Comparison of ENCODE assay signal across 30 cellular contexts in the genomic region with DNA sequence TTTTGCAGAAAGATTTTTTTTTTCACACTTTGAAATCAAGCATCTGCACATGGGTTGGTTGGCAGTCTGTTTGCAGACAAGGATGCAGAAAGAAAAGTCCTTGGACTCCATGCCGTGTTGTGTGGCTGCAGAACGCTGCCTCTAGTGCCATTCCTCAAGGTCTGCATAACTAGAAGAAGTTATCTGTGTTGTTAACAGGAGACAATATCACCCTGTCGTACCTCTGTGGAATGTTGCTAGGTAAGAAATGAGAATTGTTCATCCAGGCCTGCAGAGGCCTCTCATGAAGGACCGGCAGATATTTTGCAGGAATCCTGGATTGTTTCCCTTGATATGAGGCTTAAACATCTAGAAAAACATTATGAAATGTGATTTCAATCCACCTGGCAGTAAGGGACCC. TPM values are rescaled to one million over a fixed set of nuclear protein-coding genes. Genes with fewer than 3 reads are reported as not detected.
A peak's percentile ranks its signal among the peaks of the same experiment; 100 is the strongest.
DNase-seq lines count a peak whose midpoint lies in the region; ATAC-seq, FAIRE-seq and TF ChIP-seq lines count a peak whose summit lies in the region.
"Had no signal": no experiment of that assay in that cellular context is flagged by ENCODE, and none has a peak within 500 bp of the region (broad histone marks: within the 10 kb centered on the region; RNA-seq: fewer than 3 reads in every experiment).

No MANE protein-coding gene starts in this region.

- TF ChIP-seq POLR2A in GM18505 (IDR thresholded peaks at IDR 0.05; ENCODE audit: borderline replicate concordance, extremely low read depth, insufficient read depth, insufficient read length) = no peak
- TF ChIP-seq POLR2A in H54 (IDR thresholded peaks at IDR 0.05; ENCODE audit: low read depth, low read length) = no peak

- H3K9me3 ChIP-seq in Caco-2 (no peaks in the 10 kb centered on the region), smooth muscle cell (replicated peaks; ENCODE audit: low read depth) (no peaks in the 10 kb centered on the region)
- H3K9me3 ChIP-seq: psoas muscle, sigmoid colon had no signal

- H4K20me1 ChIP-seq in smooth muscle cell (ENCODE audit: low read depth) = no peaks in the 10 kb centered on the region

- no peak for FAIRE-seq in bronchial epithelial cell (lab: Jason Lieb, UNC)
- FAIRE-seq in H54 (lab: Jason Lieb, UNC) = no peak
- FAIRE-seq: A204.1, GM19239, H1 had no signal

- H3F3A ChIP-seq in smooth muscle cell (ENCODE audit: low read depth) = peaks cover 13% of the 10 kb centered on the region

- TF ChIP-seq CTCF in Caco-2 (IDR thresholded peaks at IDR 0.05; ENCODE audit: insufficient read depth in 1 of 2, low read depth in 1 of 2, low read length in 1 of 2, severe bottlenecking in 1 of 2, unreplicated experiment in 1 of 2) = no peak
- no peak for TF ChIP-seq CTCF in bronchial epithelial cell (IDR thresholded peaks at IDR 0.05; ENCODE audit: insufficient read depth, low read length, severe bottlenecking)
- TF ChIP-seq CTCF in smooth muscle cell (IDR thresholded peaks at IDR 0.05; ENCODE audit: borderline replicate concordance, insufficient read depth, poor library complexity, severe bottlenecking) = no peak
- TF ChIP-seq CTCF in WTC11 (IDR thresholded peaks at IDR 0.05) = no peak

- BruUV-seq in Caco-2 (replicated peaks; lab: Mats Ljungman, UMichigan) = no TSS peak

- H3K36me3 Mint-ChIP-seq in Caco-2 (ENCODE audit: insufficient read depth, unreplicated experiment) (no peaks in the 10 kb centered on the region), WTC11 (no peaks in the 10 kb centered on the region)
- H3K36me3 Mint-ChIP-seq: activated naive CD4-positive, alpha-beta T cell treated with anti-CD3 and anti-CD28 coated beads, Interleukin-2, amount 50 U/mL, for 24 hours; brain; naive thymus-derived CD8-positive, alpha-beta T cell; stimulated activated effector memory CD8-positive, alpha-beta T cell treated with anti-CD3 and anti-CD28 coated beads, Interleukin-12 subunit alpha, Interleukin-12 subunit beta, amount 100 ng/mL, for 72 hours had no signal

- H3K4me3 Mint-ChIP-seq in Caco-2 (ENCODE audit: unreplicated experiment) (no peak overlapping the region), WTC11 (no peak overlapping the region)
- H3K4me3 Mint-ChIP-seq: activated CD8-positive, alpha-beta T cell treated with anti-CD3 and anti-CD28 coated beads, Interleukin-2, amount 10 ng/mL, durations not matched to agents 7 days and 5 days; activated naive CD4-positive, alpha-beta T cell treated with anti-CD3 and anti-CD28 coated beads, Interleukin-2, amount 50 U/mL, for 24 hours; brain; CD4-positive, alpha-beta T cell; naive thymus-derived CD8-positive, alpha-beta T cell; stimulated activated effector memory CD8-positive, alpha-beta T cell treated with anti-CD3 and anti-CD28 coated beads, Interleukin-12 subunit alpha, Interleukin-12 subunit beta, amount 100 ng/mL, for 72 hours had no signal

- peak overlapping the region; percentile 13 for H3K27ac ChIP-seq in smooth muscle cell (ENCODE audit: low read depth)
- H3K27ac ChIP-seq: dorsolateral prefrontal cortex, KMS-11, psoas muscle, sigmoid colon had no signal

- no peak overlapping the region for H2AFZ ChIP-seq in smooth muscle cell (ENCODE audit: low read depth)

- 62% methylated on average over 4 of the region's 4 CpGs for WGBS in smooth muscle cell (ENCODE audit: low lambda C conversion rate)

- peaks cover 37% of the 10 kb centered on the region for H3K4me1 ChIP-seq in Caco-2
- H3K4me1 ChIP-seq in smooth muscle cell (ENCODE audit: low read depth) = peaks cover 12% of the 10 kb centered on the region
- H3K4me1 ChIP-seq: psoas muscle had no signal

- H3K9me3 Mint-ChIP-seq in Caco-2 (ENCODE audit: unreplicated experiment) = no peaks in the 10 kb centered on the region
- 0 out of 2 replicates have a peak, but pooled peaks cover 3% of the 10 kb centered on the region for H3K9me3 Mint-ChIP-seq in WTC11
- H3K9me3 Mint-ChIP-seq: activated naive CD4-positive, alpha-beta T cell treated with anti-CD3 and anti-CD28 coated beads, Interleukin-2, amount 50 U/mL, for 24 hours; CD4-positive, alpha-beta T cell; naive thymus-derived CD8-positive, alpha-beta T cell; stimulated activated effector memory CD8-positive, alpha-beta T cell treated with anti-CD3 and anti-CD28 coated beads, Interleukin-12 subunit alpha, Interleukin-12 subunit beta, amount 100 ng/mL, for 72 hours had no signal

- no peak overlapping the region for H3K9ac ChIP-seq in smooth muscle cell (ENCODE audit: low read depth)
- H3K9ac ChIP-seq: KMS-11 had no signal

- ATAC-seq in GM18505 (IDR thresholded peaks at IDR 0.05; ENCODE audit: unreplicated experiment) (no peak), WTC11 (no peak)
- ATAC-seq: activated CD8-positive, alpha-beta T cell treated with anti-CD3 and anti-CD28 coated beads, Interleukin-2, amount 10 ng/mL, durations not matched to agents 7 days and 5 days; left ventricle myocardium superior; naive thymus-derived CD8-positive, alpha-beta T cell; psoas muscle; Right ventricle myocardium inferior; SK-N-SH treated with all-trans-retinoic acid at 6 μM for 48 hours; stimulated activated effector memory CD8-positive, alpha-beta T cell treated with anti-CD3 and anti-CD28 coated beads, Interleukin-12 subunit alpha, Interleukin-12 subunit beta, amount 100 ng/mL, for 72 hours had no signal

- peak overlapping the region; percentile 56 for H3K27ac Mint-ChIP-seq in Caco-2 (ENCODE audit: unreplicated experiment)
- H3K27ac Mint-ChIP-seq in WTC11 = no peak overlapping the region
- H3K27ac Mint-ChIP-seq: activated CD8-positive, alpha-beta T cell treated with anti-CD3 and anti-CD28 coated beads, Interleukin-2, amount 10 ng/mL, durations not matched to agents 7 days and 5 days; activated naive CD4-positive, alpha-beta T cell treated with anti-CD3 and anti-CD28 coated beads, Interleukin-2, amount 50 U/mL, for 24 hours; CD4-positive, alpha-beta T cell; naive thymus-derived CD8-positive, alpha-beta T cell; stimulated activated effector memory CD8-positive, alpha-beta T cell treated with anti-CD3 and anti-CD28 coated beads, Interleukin-12 subunit alpha, Interleukin-12 subunit beta, amount 100 ng/mL, for 72 hours had no signal

- intact Hi-C loops in Caco-2 (cut with micrococcal nuclease; ENCODE audit: unreplicated experiment) = loop anchor here (2.0 to 5.0 kb wide), 2 partner anchors 22 to 48 kb away; no protein-coding TSS in a partner anchor

- POLR2A ChIA-PET in Caco-2 (lab: Charles Lee) (no interaction called here), WTC11 (lab: Charles Lee) (no interaction called here)

- peaks cover 36% of the 10 kb centered on the region for H3K4me1 Mint-ChIP-seq in Caco-2 (ENCODE audit: low read depth, unreplicated experiment)
- peaks cover 12% of the 10 kb centered on the region for H3K4me1 Mint-ChIP-seq in WTC11
- H3K4me1 Mint-ChIP-seq: activated naive CD4-positive, alpha-beta T cell treated with anti-CD3 and anti-CD28 coated beads, Interleukin-2, amount 50 U/mL, for 24 hours; brain had no signal

- DNase-seq in Caco-2 (peak in 1 of 2 experiments; percentile 47), bronchial epithelial cell (ENCODE audit: low read depth) (peak; percentile 33), islet precursor cell (peak; percentile 59), smooth muscle cell (lab: John Stamatoyannopoulos, UW; ENCODE audit: unreplicated experiment) (no peak), NOMO-1 treated with dmso at 0.1 percent for 144 hours (lab: John Stamatoyannopoulos, UW; ENCODE audit: unreplicated experiment) (no peak), H54 (ENCODE audit: insufficient read length, low spot score) (no peak), WTC11 (ENCODE audit: low spot score) (no peak)
- DNase-seq: activated CD8-positive, alpha-beta T cell treated with anti-CD3 and anti-CD28 coated beads, Interleukin-2, amount 10 ng/mL, durations not matched to agents 7 days and 5 days; amniotic stem cell; CD4-positive, alpha-beta T cell; dorsolateral prefrontal cortex; left ventricle myocardium superior; midbrain; naive thymus-derived CD8-positive, alpha-beta T cell; NCI-H1417; NCI-H524 treated with DMSO at 0.1 percent for 48 hours; psoas muscle; sigmoid colon; substantia nigra; T-helper 2 cell had no signal

- H3K27me3 ChIP-seq in Caco-2 (replicated peaks; ENCODE audit: control insufficient read depth, insufficient read depth, low read length) = no peaks in the 10 kb centered on the region
- H3K27me3 ChIP-seq in bronchial epithelial cell (ENCODE audit: control insufficient read depth, insufficient read depth, low read length) = no peaks in the 10 kb centered on the region
- H3K27me3 ChIP-seq in smooth muscle cell (ENCODE audit: low read depth) = peaks cover 10% of the 10 kb centered on the region
- H3K27me3 ChIP-seq: sigmoid colon had no signal

- no peaks in the 10 kb centered on the region for H3K36me3 ChIP-seq in Caco-2 (ENCODE audit: control insufficient read depth, insufficient read depth, low read length)
- H3K36me3 ChIP-seq in bronchial epithelial cell (ENCODE audit: control insufficient read depth, insufficient read depth, low read length) = no peaks in the 10 kb centered on the region
- H3K36me3 ChIP-seq in smooth muscle cell (ENCODE audit: low read depth) = no peaks in the 10 kb centered on the region
- H3K36me3 ChIP-seq: sigmoid colon had no signal

- no peaks in the 10 kb centered on the region for H3K79me2 ChIP-seq in smooth muscle cell (ENCODE audit: low read depth)

- no peaks in the 10 kb centered on the region for H3K27me3 Mint-ChIP-seq in Caco-2 (ENCODE audit: insufficient read depth, unreplicated experiment)
- H3K27me3 Mint-ChIP-seq in WTC11 (ENCODE audit: low read depth) = no peaks in the 10 kb centered on the region

- peak overlapping the region; percentile 40 for H3K4me2 ChIP-seq in smooth muscle cell
- H3K4me2 ChIP-seq: KMS-11 had no signal

- CTCF ChIA-PET in Caco-2 (lab: Charles Lee) = no interaction called here
- CTCF ChIA-PET in WTC11 (lab: Charles Lee) = no interaction called here

- H3K4me3 ChIP-seq in Caco-2 (ENCODE audit: low read depth, low read length) (no peak overlapping the region), bronchial epithelial cell (ENCODE audit: low read depth, low read length) (no peak overlapping the region), smooth muscle cell (no peak overlapping the region)
- H3K4me3 ChIP-seq: dorsolateral prefrontal cortex, psoas muscle, sigmoid colon had no signal

TF ChIP-seq in WTC11, 78 proteins besides CTCF, POLR2A, EP300 and RAD21 (continues in another document):
- TF ChIP-seq ELF4 (CRISPR knock-in tag; IDR thresholded peaks at IDR 0.05; ENCODE audit: low read depth) (no peak), TEAD1 (CRISPR knock-in tag; IDR thresholded peaks at IDR 0.05) (no peak)

RNA-seq across cellular contexts. Expression of a gene that starts 58.5 kb away (rescaled TPM):
- 15.6 and 22.1 TPM in 2 replicates for total RNA-seq in Caco-2 (2022)
- 12.7 and 14.5 TPM in 2 replicates for total RNA-seq in bronchial epithelial cell
- 8.5 and 10.2 TPM in 2 replicates for total RNA-seq in smooth muscle cell
- polyA plus RNA-seq in smooth muscle cell = 1.5 and 7.8 TPM in 2 replicates
- 0.30 to 0.79 TPM (median 0.66 TPM) in 3 replicates for total RNA-seq in WTC11 (2021)
- total RNA-seq: activated CD8-positive, alpha-beta T cell treated with anti-CD3 and anti-CD28 coated beads, Interleukin-2, amount 10 ng/mL, durations not matched to agents 7 days and 5 days; H1; naive thymus-derived CD8-positive, alpha-beta T cell had no signal
- polyA plus RNA-seq: naive thymus-derived CD8-positive, alpha-beta T cell had no signal

Comparison
In these comparisons a context has a peak if more than half of its experiments do, and no peak if none do; other contexts are left out.
1. DNase-seq: peak in bronchial epithelial cell (single experiment) and islet precursor cell (single experiment); none in smooth muscle cell (single experiment), NOMO-1 treated with dmso at 0.1 percent for 144 hours (single experiment), H54 (single experiment) and WTC11 (single experiment).